Comparison of ENCODE assay signal across 7 cellular contexts in the genomic region with DNA sequence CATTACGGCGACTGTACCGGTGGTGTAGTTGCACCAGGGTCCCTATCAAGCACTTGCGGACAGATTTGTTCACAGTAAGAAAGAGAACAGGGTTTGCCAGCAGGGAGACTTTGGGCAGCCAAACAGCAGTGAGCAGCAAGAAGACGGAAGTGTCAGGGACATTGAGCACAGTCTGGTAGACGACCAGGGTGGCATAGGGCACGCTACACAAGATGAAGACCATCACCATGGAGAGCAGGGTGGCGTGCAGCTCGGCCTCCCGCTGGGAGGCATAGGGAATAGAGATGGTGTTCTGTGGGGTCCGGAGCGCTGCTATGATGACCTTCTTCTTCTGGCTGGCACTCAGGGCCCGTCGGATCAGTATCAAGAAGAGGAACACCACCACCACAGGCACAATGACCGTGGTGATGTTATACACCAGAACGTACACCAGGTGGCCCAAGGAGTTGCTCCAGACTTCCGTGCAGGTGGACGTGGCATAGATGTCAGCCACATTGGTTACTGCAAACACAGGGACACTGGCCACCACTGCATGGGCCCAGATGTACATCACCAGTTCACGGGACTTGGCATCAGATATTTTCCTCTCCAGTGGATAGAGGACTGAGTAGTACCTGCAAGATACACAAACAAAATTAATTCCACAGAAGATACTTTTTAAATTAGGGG. TPM values are rescaled to one million over a fixed set of nuclear protein-coding genes. Genes with fewer than 3 reads are reported as not detected.
A peak's percentile ranks its signal among the peaks of the same experiment; 100 is the strongest.
DNase-seq lines count a peak whose midpoint lies in the region; ATAC-seq and TF ChIP-seq lines count a peak whose summit lies in the region.

No MANE protein-coding gene starts in this region.

- H2AFZ ChIP-seq in smooth muscle cell (ENCODE audit: low read depth), result no peak overlapping the region

- H3K9me3 ChIP-seq in DOHH2 (ENCODE audit: control insufficient read depth, insufficient read depth, low read length), result no peaks in the 10 kb centered on the region
- no peaks in the 10 kb centered on the region for H3K9me3 ChIP-seq in smooth muscle cell (replicated peaks; ENCODE audit: low read depth)

- no peaks in the 10 kb centered on the region for H3F3A ChIP-seq in DOHH2 (ENCODE audit: control insufficient read depth, insufficient read depth)
- no peaks in the 10 kb centered on the region for H3F3A ChIP-seq in smooth muscle cell (ENCODE audit: low read depth)

- peak; percentile 61 for TF ChIP-seq CTCF in DOHH2 (IDR thresholded peaks at IDR 0.05; ENCODE audit: low read depth, low read length, poor library complexity, severe bottlenecking)
- peak; percentile 70 for TF ChIP-seq CTCF in choroid plexus epithelial cell (conservative IDR thresholded peaks at IDR 0.05; ENCODE audit: low read depth, low read length)
- peak; percentile 26 for TF ChIP-seq CTCF in smooth muscle cell (IDR thresholded peaks at IDR 0.05; ENCODE audit: borderline replicate concordance, insufficient read depth, poor library complexity, severe bottlenecking)

- no peak overlapping the region for H3K4me3 ChIP-seq in DOHH2 (ENCODE audit: low read length)
- no peak overlapping the region for H3K4me3 ChIP-seq in choroid plexus epithelial cell (ENCODE audit: low read depth, low read length)
- H3K4me3 ChIP-seq in smooth muscle cell, result no peak overlapping the region

- H3K27me3 ChIP-seq in DOHH2 (ENCODE audit: control insufficient read depth, low read length) (peaks cover 5% of the 10 kb centered on the region; the same call in 1 of the 2 replicates), smooth muscle cell (ENCODE audit: low read depth) (no peaks in the 10 kb centered on the region)

- H3K79me2 ChIP-seq in DOHH2 (ENCODE audit: control insufficient read depth, low read length) (no peaks in the 10 kb centered on the region), smooth muscle cell (ENCODE audit: low read depth) (no peaks in the 10 kb centered on the region)

- H3K36me3 ChIP-seq in DOHH2 (ENCODE audit: control insufficient read depth, low read length), result no peaks in the 10 kb centered on the region
- no peaks in the 10 kb centered on the region for H3K36me3 ChIP-seq in smooth muscle cell (ENCODE audit: low read depth)

- H3K4me2 ChIP-seq in DOHH2 (ENCODE audit: low read length) (no peak overlapping the region), smooth muscle cell (no peak overlapping the region)

- H3K9me2 ChIP-seq in DOHH2 (replicated peaks; ENCODE audit: control insufficient read depth, low read length), result no peaks in the 10 kb centered on the region

- no peak overlapping the region for H3K27ac ChIP-seq in DOHH2 (ENCODE audit: low read depth, low read length)
- H3K27ac ChIP-seq in smooth muscle cell (ENCODE audit: low read depth), result no peak overlapping the region

- WGBS in smooth muscle cell (ENCODE audit: low lambda C conversion rate), result 90% methylated on average over 19 of the region's 19 CpGs

- peak; percentile 46 for DNase-seq in NAMALWA (ENCODE audit: low spot score)
- DNase-seq in choroid plexus epithelial cell (ENCODE audit: low read depth), result peak; percentile 42
- DNase-seq in smooth muscle cell (lab: John Stamatoyannopoulos, UW; ENCODE audit: unreplicated experiment), result no peak
- no peak for DNase-seq in DMS79 treated with DMSO at 0.1 percent for 48 hours (lab: John Stamatoyannopoulos, UW)

- no peak overlapping the region for H3K9ac ChIP-seq in smooth muscle cell (ENCODE audit: low read depth)

- H4K20me1 ChIP-seq in DOHH2 (ENCODE audit: control insufficient read depth, insufficient read depth, low read depth, low read length), result no peaks in the 10 kb centered on the region
- H4K20me1 ChIP-seq in smooth muscle cell (ENCODE audit: low read depth), result no peaks in the 10 kb centered on the region

- ATAC-seq in GM19395 (IDR thresholded peaks at IDR 0.05; ENCODE audit: unreplicated experiment), result peak; percentile 69
- ATAC-seq in GM18873 (IDR thresholded peaks at IDR 0.05; ENCODE audit: low FRiP score, unreplicated experiment), result no peak

- H3K4me1 ChIP-seq in DOHH2 (ENCODE audit: control insufficient read depth, low read length) (no peaks in the 10 kb centered on the region), smooth muscle cell (ENCODE audit: low read depth) (no peaks in the 10 kb centered on the region)

RNA-seq across cellular contexts. Expression of a gene that starts 19.1 kb away (rescaled TPM):
- total RNA-seq in smooth muscle cell, result 0.13 and 2.8 TPM in 2 replicates
- polyA plus RNA-seq in smooth muscle cell, result 0.43 and 0.59 TPM in 2 replicates

Comparison
In these comparisons a context has a peak if more than half of its experiments do, and no peak if none do; other contexts are left out.
1. DNase-seq: peak in NAMALWA (single experiment) and choroid plexus epithelial cell (single experiment); none in smooth muscle cell (single experiment) and DMS79 treated with DMSO at 0.1 percent for 48 hours (single experiment).
2. Peak in every context shown above with its lines, with median percentiles within 50 percentile points of each other: CTCF ChIP-seq.